Comparison of ENCODE assay signal across 9 cellular contexts in genomic region chr13:111281751-111282311, GRCh38. TPM values are rescaled to one million over a fixed set of nuclear protein-coding genes. Genes with fewer than 3 reads are reported as not detected.
DNase-seq lines count a peak whose midpoint lies in the region; ATAC-seq and TF ChIP-seq lines count a peak whose summit lies in the region.
"Had no signal": no experiment of that assay in that cellular context is flagged by ENCODE, and none has a peak within 500 bp of the region (broad histone marks: within the 10 kb centered on the region; RNA-seq: fewer than 3 reads in every experiment).

No MANE protein-coding gene starts in this region.

- peaks cover 63% of the 10 kb centered on the region for H3K36me3 Mint-ChIP-seq in effector memory CD8-positive, alpha-beta T cell (ENCODE audit: insufficient read depth)

- in situ Hi-C loops in GM23248 (cut with MboI): no loop called here

- H2AFZ ChIP-seq in GM23248 (no peak overlapping the region), smooth muscle cell (ENCODE audit: low read depth) (no peak overlapping the region)

- H3K4me3 Mint-ChIP-seq in effector memory CD8-positive, alpha-beta T cell: no peak overlapping the region
- H3K4me3 Mint-ChIP-seq: immature natural killer cell had no signal

- intact Hi-C loops in left ventricle myocardium superior (cut with micrococcal nuclease): no loop called here

- H3K9ac ChIP-seq in GM23248: peak overlapping the region; percentile 28
- H3K9ac ChIP-seq in smooth muscle cell (ENCODE audit: low read depth): peak overlapping the region; percentile 78

- H3K9me3 ChIP-seq in GM23248 (ENCODE audit: low read depth) (no peaks in the 10 kb centered on the region), smooth muscle cell (replicated peaks; ENCODE audit: low read depth) (no peaks in the 10 kb centered on the region), WERI-Rb-1 (ENCODE audit: severe bottlenecking) (no peaks in the 10 kb centered on the region)

- peak overlapping the region; percentile 71 for H3K27ac ChIP-seq in GM23248
- H3K27ac ChIP-seq in angular gyrus (ENCODE audit: low read depth, low read length): peak overlapping the region; percentile 84
- H3K27ac ChIP-seq in smooth muscle cell (ENCODE audit: low read depth): peak overlapping the region; percentile 93
- H3K27ac ChIP-seq in WERI-Rb-1: no peak overlapping the region

- H3K4me3 ChIP-seq in GM23248 (no peak overlapping the region), smooth muscle cell (no peak overlapping the region), WERI-Rb-1 (ENCODE audit: low read depth, low read length) (no peak overlapping the region)

- ATAC-seq in left ventricle myocardium superior: peak; percentile 49
- ATAC-seq in effector memory CD8-positive, alpha-beta T cell (replicated peaks): no peak

- H3K27me3 ChIP-seq in GM23248 (replicated peaks; ENCODE audit: insufficient read depth): no peaks in the 10 kb centered on the region
- H3K27me3 ChIP-seq in smooth muscle cell (ENCODE audit: low read depth): no peaks in the 10 kb centered on the region
- no peaks in the 10 kb centered on the region for H3K27me3 ChIP-seq in WERI-Rb-1 (ENCODE audit: insufficient read depth, low read depth, severe bottlenecking)

- no peaks in the 10 kb centered on the region for H3K9me3 Mint-ChIP-seq in effector memory CD8-positive, alpha-beta T cell
- H3K9me3 Mint-ChIP-seq: immature natural killer cell had no signal

- no peak for TF ChIP-seq CTCF in smooth muscle cell (IDR thresholded peaks at IDR 0.05; ENCODE audit: borderline replicate concordance, insufficient read depth, poor library complexity, severe bottlenecking)
- no peak for TF ChIP-seq CTCF in WERI-Rb-1 (IDR thresholded peaks at IDR 0.05; ENCODE audit: low read depth, low read length)

- no peaks in the 10 kb centered on the region for H3K9me2 ChIP-seq in GM23248 (ENCODE audit: insufficient read depth)

- peak overlapping the region; percentile 69 for H3K4me2 ChIP-seq in GM23248 (ENCODE audit: unreplicated experiment)
- H3K4me2 ChIP-seq in smooth muscle cell: peak overlapping the region; percentile 55

- H3K79me2 ChIP-seq in GM23248 (ENCODE audit: insufficient read depth) (peaks cover 26% of the 10 kb centered on the region), smooth muscle cell (ENCODE audit: low read depth) (no peaks in the 10 kb centered on the region)

- H4K20me1 ChIP-seq in GM23248 (ENCODE audit: insufficient read depth) (no peaks in the 10 kb centered on the region), smooth muscle cell (ENCODE audit: low read depth) (peaks cover 4% of the 10 kb centered on the region)

- DNase-seq in GM23248: peak; percentile 63
- DNase-seq in left ventricle myocardium superior: no peak
- DNase-seq in smooth muscle cell (lab: John Stamatoyannopoulos, UW; ENCODE audit: unreplicated experiment): no peak
- DNase-seq in NCI-H2227 treated with DMSO at 0.1 percent for 48 hours (lab: John Stamatoyannopoulos, UW): no peak
- DNase-seq in AML-193 (lab: John Stamatoyannopoulos, UW): no peak
- DNase-seq in effector memory CD8-positive, alpha-beta T cell: no peak
- DNase-seq in WERI-Rb-1: no peak
- DNase-seq: immature natural killer cell had no signal

- H3K27ac Mint-ChIP-seq in effector memory CD8-positive, alpha-beta T cell: no peak overlapping the region

- H3K36me3 ChIP-seq in GM23248 (ENCODE audit: low read depth) (peaks cover 20% of the 10 kb centered on the region), smooth muscle cell (ENCODE audit: low read depth) (peaks cover 10% of the 10 kb centered on the region), WERI-Rb-1 (peaks cover 72% of the 10 kb centered on the region)

- 65 to 68% methylated on average over 10 of the region's 10 CpGs for WGBS in GM23248 (ENCODE audit: low coverage in 1 of 2, low lambda C conversion rate in 2 of 2, missing lambda C conversion rate in 2 of 2), 2 experiments
- WGBS in smooth muscle cell (ENCODE audit: low lambda C conversion rate): 66% methylated on average over 10 of the region's 10 CpGs

- H3F3A ChIP-seq in GM23248 (ENCODE audit: insufficient read depth) (peaks cover 28% of the 10 kb centered on the region), smooth muscle cell (ENCODE audit: low read depth) (no peaks in the 10 kb centered on the region)

- no peaks in the 10 kb centered on the region for H3K27me3 Mint-ChIP-seq in effector memory CD8-positive, alpha-beta T cell

- H3K4me1 Mint-ChIP-seq in effector memory CD8-positive, alpha-beta T cell (ENCODE audit: low read depth in 2 of 2): peaks cover 3 to 4% of the 10 kb centered on the region in 2 donors

- H3K4me1 ChIP-seq in GM23248 (ENCODE audit: insufficient read depth) (peaks cover 25% of the 10 kb centered on the region), smooth muscle cell (ENCODE audit: low read depth) (no peaks in the 10 kb centered on the region)

RNA-seq across cellular contexts. Expression of gene TEX29, which starts 38.6 kb away (rescaled TPM):
- not detected in 2 replicates for total RNA-seq in GM23248 (2014; rRNA removed; shearing (Covaris generic))
- polyA plus RNA-seq in GM23248 (2016; fragmentation: Nextera tagmentation; extraction: Ambion mirVana) (0.75 TPM in 1 of 2 replicates, not detected in the other), smooth muscle cell (4.4 and 6.1 TPM in 2 replicates)
- total RNA-seq in left ventricle myocardium superior (0.32 TPM), smooth muscle cell (1.0 TPM in 1 of 2 replicates, not detected in the other)
